9 cellular contexts compared by ENCODE assay signal in genomic region chr10:110460111-110460809, GRCh38. TPM values are rescaled to one million over a fixed set of nuclear protein-coding genes. Genes with fewer than 3 reads are reported as not detected.
A peak's percentile ranks its signal among the peaks of the same experiment; 100 is the strongest.
DNase-seq lines count a peak whose midpoint lies in the region; ATAC-seq and TF ChIP-seq lines count a peak whose summit lies in the region.
"Had no signal": no experiment of that assay in that cellular context is flagged by ENCODE, and none has a peak within 500 bp of the region (broad histone marks: within the 10 kb centered on the region; RNA-seq: fewer than 3 reads in every experiment).

No MANE protein-coding gene starts in this region.

- H3K4me1 ChIP-seq in BE2C (peaks cover 9% of the 10 kb centered on the region; the same call in 1 of the 2 replicates), prostate gland (replicated peaks) (no peaks in the 10 kb centered on the region)

- peak; percentile 45 for DNase-seq in BE2C
- DNase-seq in MG63 = peak; percentile 85
- DNase-seq in activated CD8-positive, alpha-beta memory T cell treated with anti-CD3 and anti-CD28 coated beads, Interleukin-2, amount 50 U/mL, for 48 hours = peak; percentile 65
- DNase-seq in left ventricle myocardium superior = peak; percentile 55
- peak; percentile 14 to 16 for DNase-seq in stimulated activated CD8-positive, alpha-beta memory T cell treated with anti-CD3 and anti-CD28 coated beads, Interleukin-2, amount 100 ng/mL, for 1 hour (ENCODE audit: low read depth in 2 of 2)
- DNase-seq in HCEC 1CT = no peak
- DNase-seq in prostate gland (ENCODE audit: low spot score) = no peak
- no peak for DNase-seq in putamen (ENCODE audit: low spot score)

- H3K4me3 ChIP-seq in BE2C (ENCODE audit: low read depth, low read length) = no peak overlapping the region
- no peak overlapping the region for H3K4me3 ChIP-seq in MG63
- H3K4me3 ChIP-seq in prostate gland = no peak overlapping the region
- H3K4me3 ChIP-seq: lung had no signal

- H3K27ac ChIP-seq in prostate gland = no peak overlapping the region

- H3K9me3 ChIP-seq in BE2C (no peaks in the 10 kb centered on the region), MG63 (no peaks in the 10 kb centered on the region), prostate gland (no peaks in the 10 kb centered on the region)

- H3K36me3 ChIP-seq in BE2C (no peaks in the 10 kb centered on the region), MG63 (no peaks in the 10 kb centered on the region), prostate gland (no peaks in the 10 kb centered on the region)

- TF ChIP-seq POLR2A in prostate gland (IDR thresholded peaks at IDR 0.05) = no peak

- TF ChIP-seq CTCF in BE2C (IDR thresholded peaks at IDR 0.05; ENCODE audit: low read depth, low read length) = no peak
- TF ChIP-seq CTCF in prostate gland (IDR thresholded peaks at IDR 0.05) = no peak

- H3K27me3 ChIP-seq in BE2C (no peaks in the 10 kb centered on the region), MG63 (no peaks in the 10 kb centered on the region), prostate gland (replicated peaks; ENCODE audit: insufficient read depth) (no peaks in the 10 kb centered on the region)

- intact Hi-C loops in left ventricle myocardium superior (cut with micrococcal nuclease) (no loop called here), prostate gland (cut with DNase I) (no loop called here)

- WGBS in prostate gland = 62% methylated on average over 16 of the region's 16 CpGs

- peak; percentile 67 for ATAC-seq in left ventricle myocardium superior

RNA-seq across cellular contexts. Expression of gene DUSP5, which starts 37.4 kb away (rescaled TPM):
- polyA plus RNA-seq in BE2C (2012; ENCODE audit: insufficient read depth, insufficient read length, low read depth) = 7.1 TPM
- 0.59 TPM in 1 of 2 replicates, not detected in the other for total RNA-seq in MG63 (2014; rRNA removed; shearing (Covaris generic); ENCODE audit: low replicate concordance)
- 7.1 TPM for total RNA-seq in left ventricle myocardium superior
- 10 to 100 TPM in 1 of 2 donors, 1 to 10 TPM in 1; 6.9 to 33.1 TPM for total RNA-seq in prostate gland

Comparison
In these comparisons a context has a peak if more than half of its experiments do, and no peak if none do; other contexts are left out.
1. DNase-seq: peak in BE2C (single experiment), MG63 (single experiment), activated CD8-positive, alpha-beta memory T cell treated with anti-CD3 and anti-CD28 coated beads, Interleukin-2, amount 50 U/mL, for 48 hours (single experiment), left ventricle myocardium superior (single experiment) and stimulated activated CD8-positive, alpha-beta memory T cell treated with anti-CD3 and anti-CD28 coated beads, Interleukin-2, amount 100 ng/mL, for 1 hour (2 of 2); none in HCEC 1CT (single experiment), prostate gland (single experiment) and putamen (single experiment).